ENCODE assay signal across 19 cellular contexts in genomic region chr17:36002631-36003030, GRCh38. TPM values are rescaled to one million over a fixed set of nuclear protein-coding genes. Genes with fewer than 3 reads are reported as not detected.
DNase-seq lines count a peak whose midpoint lies in the region; ATAC-seq, FAIRE-seq and TF ChIP-seq lines count a peak whose summit lies in the region.
"Had no signal": no experiment of that assay in that cellular context is flagged by ENCODE, and none has a peak within 500 bp of the region (broad histone marks: within the 10 kb centered on the region; RNA-seq: fewer than 3 reads in every experiment).

No MANE protein-coding gene starts in this region.

- no peak overlapping the region for H2AFZ ChIP-seq in OCI-LY3 (ENCODE audit: low read depth, low read length)
- H2AFZ ChIP-seq: GM23338 had no signal

- H3K27ac ChIP-seq in OCI-LY3 (ENCODE audit: low read length) (no peak overlapping the region), right lobe of liver (peak overlapping the region in 2 of 3 donors; percentile 5 to 74), left ventricle myocardium inferior (replicated peaks) (no peak overlapping the region)
- H3K27ac ChIP-seq: A549, C4-2B, HL-60 had no signal

- no peaks in the 10 kb centered on the region for H3K9me3 ChIP-seq in OCI-LY3 (ENCODE audit: insufficient read depth, low read length)
- H3K9me3 ChIP-seq in right lobe of liver, result no peaks in the 10 kb centered on the region
- no peaks in the 10 kb centered on the region for H3K9me3 ChIP-seq in left ventricle myocardium inferior (replicated peaks)
- H3K9me3 ChIP-seq: A549, BE2C had no signal

- no peak for FAIRE-seq in GM12891 (lab: Jason Lieb, UNC)
- FAIRE-seq: A549, K562 had no signal

- H4K20me1 ChIP-seq in OCI-LY3 (ENCODE audit: insufficient read depth, low read length), result no peaks in the 10 kb centered on the region

- peaks cover 36% of the 10 kb centered on the region for H3K27me3 ChIP-seq in OCI-LY3 (ENCODE audit: low read depth, low read length)
- H3K27me3 ChIP-seq in right lobe of liver, result no peaks in the 10 kb centered on the region
- H3K27me3 ChIP-seq in left ventricle myocardium inferior (ENCODE audit: low read depth), result peaks cover 23% of the 10 kb centered on the region

- H3K4me1 ChIP-seq in OCI-LY3 (ENCODE audit: low read length), result peaks cover 62% of the 10 kb centered on the region
- H3K4me1 ChIP-seq in right lobe of liver, result peaks cover 0 to 53% (median 20%) of the 10 kb centered on the region in 4 donors
- H3K4me1 ChIP-seq in left ventricle myocardium inferior, result peaks cover 5% of the 10 kb centered on the region
- H3K4me1 ChIP-seq: A549, BE2C had no signal

- H3K79me2 ChIP-seq in OCI-LY3 (ENCODE audit: low read length), result no peaks in the 10 kb centered on the region

- H3K4me3 ChIP-seq in OCI-LY3 (ENCODE audit: low read length), result 0 out of 2 replicates have a peak overlapping the region, but pooled peaks have one; percentile 1
- no peak overlapping the region for H3K4me3 ChIP-seq in right lobe of liver
- H3K4me3 ChIP-seq in left ventricle myocardium inferior, result no peak overlapping the region
- H3K4me3 ChIP-seq: A549, GM23338, K562 had no signal

- H3K36me3 ChIP-seq in OCI-LY3 (replicated peaks; ENCODE audit: low read depth, low read length) (no peaks in the 10 kb centered on the region), right lobe of liver (peaks cover 0 to 11% (median 1%) of the 10 kb centered on the region in 4 donors), left ventricle myocardium inferior (no peaks in the 10 kb centered on the region)
- H3K36me3 ChIP-seq: BE2C had no signal

- DNase-seq in GM12891 (ENCODE audit: insufficient read length, low spot score), result no peak
- no peak for DNase-seq in right lobe of liver
- DNase-seq in ureter (ENCODE audit: low spot score), result peak; percentile 25
- DNase-seq in left ventricle myocardium inferior, result no peak
- no peak for DNase-seq in DMS53 (lab: John Stamatoyannopoulos, UW)
- DNase-seq: BE2C; CD4-positive, alpha-beta memory T cell; COR-L47; H7; Kasumi-1 had no signal

- peak overlapping the region; percentile 42 for H3K4me2 ChIP-seq in OCI-LY3 (ENCODE audit: low read length)
- H3K4me2 ChIP-seq: A549, GM23338 had no signal

- TF ChIP-seq CTCF in OCI-LY3 (IDR thresholded peaks at IDR 0.05; ENCODE audit: low read depth, low read length), result 0 out of 2 replicates have a peak, but pooled peaks have one; percentile 11
- no peak for TF ChIP-seq CTCF in right lobe of liver (IDR thresholded peaks at IDR 0.05)
- TF ChIP-seq CTCF in left ventricle myocardium inferior (IDR thresholded peaks at IDR 0.05; ENCODE audit: borderline replicate concordance), result no peak

- H3K9ac ChIP-seq in OCI-LY3 (ENCODE audit: low read length), result no peak overlapping the region

- WGBS in right lobe of liver (ENCODE audit: insufficient coverage, low coverage, low lambda C conversion rate, missing lambda C conversion rate), result 75% methylated on average over 6 of the region's 7 CpGs

- TF ChIP-seq POLR2A in GM12891 (IDR thresholded peaks at IDR 0.05; ENCODE audit: low read depth, low read length), result no peak
- no peak for TF ChIP-seq POLR2A in right lobe of liver (IDR thresholded peaks at IDR 0.05)

- intact Hi-C loops in right lobe of liver (cut with DNase I), result no loop called here
- intact Hi-C loops in left ventricle myocardium inferior (cut with micrococcal nuclease), result no loop called here

- no peak for ATAC-seq in right lobe of liver
- ATAC-seq in GM19351 (IDR thresholded peaks at IDR 0.05; ENCODE audit: unreplicated experiment), result no peak
- ATAC-seq in HG03354 (IDR thresholded peaks at IDR 0.05; ENCODE audit: poor library complexity, severe bottlenecking, unreplicated experiment), result no peak
- ATAC-seq: A549, GM23338 had no signal

TF ChIP-seq in GM12891, 5 proteins besides CTCF, POLR2A, EP300 and RAD21:
- TF ChIP-seq PAX5 (IDR thresholded peaks at IDR 0.05; ENCODE audit: insufficient read depth, low read length, severe bottlenecking) (peak; percentile 27), SPI1 (IDR thresholded peaks at IDR 0.05; ENCODE audit: low read depth, low read length) (peak; percentile 92), POU2F2 (IDR thresholded peaks at IDR 0.05; ENCODE audit: low read depth, low read length) (peak; percentile 67; the same call in 1 of the 2 replicates), POLR2AphosphoS5 (IDR thresholded peaks at IDR 0.05; ENCODE audit: low read depth, low read length) (no peak)

RNA-seq across cellular contexts. Expression of gene CCL15, which starts 1.3 kb away (rescaled TPM):
- not detected for polyA plus RNA-seq in GM12891 (2012; ENCODE audit: low read depth, missing spikeins)
- total RNA-seq in right lobe of liver, result 10 to 100 TPM; 11.0 to 19.2 (median 16.2) TPM
- 37.7 TPM for total RNA-seq in ureter
- total RNA-seq in left ventricle myocardium inferior, result not detected
- total RNA-seq: CD4-positive, alpha-beta memory T cell; GM23338; H7; K562 had no signal
- polyA plus RNA-seq: AG04450; CD4-positive, alpha-beta memory T cell; GM23338; K562 had no signal

RNA-seq across cellular contexts. Expression of gene CCL23, which starts 15.1 kb away (rescaled TPM):
- not detected for polyA plus RNA-seq in GM12891 (2012; ENCODE audit: low read depth, missing spikeins)
- total RNA-seq in right lobe of liver (10 to 100 TPM in 1 of 6 experiments, 1 to 10 TPM in 5; 1.1 to 12.7 (median 2.1) TPM), ureter (6.3 TPM), left ventricle myocardium inferior (not detected)
- total RNA-seq: CD4-positive, alpha-beta memory T cell; GM23338; H7; K562 had no signal
- polyA plus RNA-seq: A549; AG04450; CD4-positive, alpha-beta memory T cell; GM23338; K562 had no signal

RNA-seq across cellular contexts. Expression of gene CCL14, which starts 16.1 kb away (rescaled TPM):
- polyA plus RNA-seq in GM12891 (2012; ENCODE audit: low read depth, missing spikeins), result not detected
- 100 to 1,000 TPM in 1 of 6 experiments, 10 to 100 TPM in 4, 1 to 10 TPM in 1; 8.9 to 130 (median 30.7) TPM for total RNA-seq in right lobe of liver
- 46.9 TPM for total RNA-seq in ureter
- total RNA-seq in left ventricle myocardium inferior, result 8.8 TPM
- total RNA-seq: CD4-positive, alpha-beta memory T cell; GM23338; H7; K562 had no signal
- polyA plus RNA-seq: A549; AG04450; CD4-positive, alpha-beta memory T cell; GM23338; K562 had no signal

RNA-seq across cellular contexts. Expression of gene CCL16, which starts 21.3 kb away (rescaled TPM):
- not detected for polyA plus RNA-seq in GM12891 (2012; ENCODE audit: low read depth, missing spikeins)
- total RNA-seq in right lobe of liver (10 to 100 TPM; 26.5 to 52.6 (median 36.5) TPM), ureter (1.6 TPM), left ventricle myocardium inferior (not detected)
- total RNA-seq: CD4-positive, alpha-beta memory T cell; GM23338; H7; K562 had no signal
- polyA plus RNA-seq: A549; AG04450; CD4-positive, alpha-beta memory T cell; GM23338; K562 had no signal

RNA-seq across cellular contexts. Expression of gene LYZL6, which starts 59.1 kb away (rescaled TPM):
- polyA plus RNA-seq in GM12891 (2012; ENCODE audit: low read depth, missing spikeins), result not detected
- total RNA-seq in right lobe of liver (not detected), ureter (not detected), left ventricle myocardium inferior (not detected)
- total RNA-seq: CD4-positive, alpha-beta memory T cell; GM23338; H7; K562 had no signal
- polyA plus RNA-seq: A549; AG04450; CD4-positive, alpha-beta memory T cell; GM23338; K562 had no signal

Comparison
In these comparisons a context has a peak if more than half of its experiments do, and no peak if none do; other contexts are left out.
1. H3K27ac ChIP-seq: peak in right lobe of liver (2 of 3); none in OCI-LY3 (single experiment) and left ventricle myocardium inferior (single experiment).
2. RNA of gene CCL15, which starts 1.3 kb away (total RNA-seq): 37.7 TPM in ureter (single experiment) and 11.0 to 19.2 TPM in right lobe of liver; not detected in left ventricle myocardium inferior (single experiment); every median in the first group is over 10 times any median in the second.